Comparison of ENCODE assay signal across 19 cellular contexts in genomic region chr7:45086348-45087065, GRCh38. TPM values are rescaled to one million over a fixed set of nuclear protein-coding genes. Genes with fewer than 3 reads are reported as not detected.
DNase-seq lines count a peak whose midpoint lies in the region; ATAC-seq and TF ChIP-seq lines count a peak whose summit lies in the region.
"Had no signal": no experiment of that assay in that cellular context is flagged by ENCODE, and none has a peak within 500 bp of the region (broad histone marks: within the 10 kb centered on the region; RNA-seq: fewer than 3 reads in every experiment).

No MANE protein-coding gene starts in this region.

- no peaks in the 10 kb centered on the region for H3K36me3 Mint-ChIP-seq in activated CD8-positive, alpha-beta T cell treated with anti-CD3 and anti-CD28 coated beads, Interleukin-2, amount 10 ng/mL, durations not matched to agents 7 days and 5 days (ENCODE audit: low read depth)
- H3K36me3 Mint-ChIP-seq in activated CD8-positive, alpha-beta T cell treated with anti-CD3 and anti-CD28 coated beads for 36 hours (ENCODE audit: low read depth): no peaks in the 10 kb centered on the region
- H3K36me3 Mint-ChIP-seq in brain: no peaks in the 10 kb centered on the region
- H3K36me3 Mint-ChIP-seq: activated naive CD8-positive, alpha-beta T cell had no signal

- intact Hi-C loops in activated CD8-positive, alpha-beta T cell treated with anti-CD3 and anti-CD28 coated beads for 36 hours (cut with micrococcal nuclease): no loop called here

- H3K27ac ChIP-seq in layer of hippocampus (ENCODE audit: low read depth, low read length) (peak overlapping the region; percentile 91), substantia nigra (ENCODE audit: low read depth, low read length, poor library complexity, severe bottlenecking) (peak overlapping the region; percentile 100)
- H3K27ac ChIP-seq: BLaER1 treated with 17β-estradiol and CSF1 and Interleukin-3, amounts not matched to agents 10 nM and 100 nM; gastrocnemius medialis; parathyroid adenoma; PC-9; vagina had no signal

- peaks cover 9% of the 10 kb centered on the region for H3K4me1 Mint-ChIP-seq in activated CD8-positive, alpha-beta T cell treated with anti-CD3 and anti-CD28 coated beads, Interleukin-2, amount 10 ng/mL, durations not matched to agents 7 days and 5 days (ENCODE audit: low read depth)
- peaks cover 8% of the 10 kb centered on the region for H3K4me1 Mint-ChIP-seq in activated CD8-positive, alpha-beta T cell treated with anti-CD3 and anti-CD28 coated beads for 36 hours (ENCODE audit: low read depth)
- H3K4me1 Mint-ChIP-seq in brain: peaks cover 32% of the 10 kb centered on the region

- no peaks in the 10 kb centered on the region for H3K9me3 Mint-ChIP-seq in activated CD8-positive, alpha-beta T cell treated with anti-CD3 and anti-CD28 coated beads, Interleukin-2, amount 10 ng/mL, durations not matched to agents 7 days and 5 days (ENCODE audit: insufficient read depth)
- H3K9me3 Mint-ChIP-seq in activated CD8-positive, alpha-beta T cell treated with anti-CD3 and anti-CD28 coated beads for 36 hours: no peaks in the 10 kb centered on the region
- peaks cover 0 to 5% (median 0%) of the 10 kb centered on the region in 5 experiments for H3K9me3 Mint-ChIP-seq in brain
- H3K9me3 Mint-ChIP-seq: activated B cell treated with CpG ODN at 0.5 μM for 24 hours; activated CD4-positive, alpha-beta memory T cell treated with anti-CD3 and anti-CD28 coated beads, Interleukin-2, amount 10 ng/mL, durations not matched to agents 7 days and 5 days; activated T-cell treated with anti-CD3 and anti-CD28 coated beads, Interleukin-2, amount 50 U/mL, for 4 hours had no signal

- no peak for TF ChIP-seq CTCF in activated CD8-positive, alpha-beta T cell treated with anti-CD3 and anti-CD28 coated beads for 36 hours (IDR thresholded peaks at IDR 0.05)
- TF ChIP-seq CTCF in brain (conservative IDR thresholded peaks at IDR 0.05): no peak

- no peak for ATAC-seq in activated CD8-positive, alpha-beta T cell treated with anti-CD3 and anti-CD28 coated beads, Interleukin-2, amount 10 ng/mL, durations not matched to agents 7 days and 5 days
- no peak for ATAC-seq in activated CD8-positive, alpha-beta T cell treated with anti-CD3 and anti-CD28 coated beads for 36 hours
- no peak for ATAC-seq in HG03521 (IDR thresholded peaks at IDR 0.05; ENCODE audit: unreplicated experiment)
- ATAC-seq: activated T-cell treated with anti-CD3 and anti-CD28 coated beads, Interleukin-2, amount 50 U/mL, for 4 hours; gastrocnemius medialis had no signal

- H3K27me3 Mint-ChIP-seq in activated CD8-positive, alpha-beta T cell treated with anti-CD3 and anti-CD28 coated beads, Interleukin-2, amount 10 ng/mL, durations not matched to agents 7 days and 5 days (ENCODE audit: low read depth): peaks cover 12% of the 10 kb centered on the region
- H3K27me3 Mint-ChIP-seq in activated CD8-positive, alpha-beta T cell treated with anti-CD3 and anti-CD28 coated beads for 36 hours: peaks cover 5% of the 10 kb centered on the region
- H3K27me3 Mint-ChIP-seq in brain: no peaks in the 10 kb centered on the region
- H3K27me3 Mint-ChIP-seq: activated naive CD8-positive, alpha-beta T cell had no signal

- H3K27me3 ChIP-seq in layer of hippocampus (ENCODE audit: control insufficient read depth, insufficient read depth, low read length): no peaks in the 10 kb centered on the region
- H3K27me3 ChIP-seq: vagina had no signal

- no peak for DNase-seq in activated CD8-positive, alpha-beta T cell treated with anti-CD3 and anti-CD28 coated beads, Interleukin-2, amount 10 ng/mL, durations not matched to agents 7 days and 5 days
- no peak for DNase-seq in activated CD8-positive, alpha-beta T cell treated with anti-CD3 and anti-CD28 coated beads for 36 hours
- peak; percentile 19 to 89 (median 72) for DNase-seq in substantia nigra (lab: John Stamatoyannopoulos, UW)
- DNase-seq in cerebellum (ENCODE audit: low spot score): no peak
- no peak for DNase-seq in NCI-H1694 treated with DMSO at 0.1 percent for 48 hours (lab: John Stamatoyannopoulos, UW)
- DNase-seq: activated B cell treated with CpG ODN at 0.5 μM for 24 hours; activated CD4-positive, alpha-beta memory T cell treated with anti-CD3 and anti-CD28 coated beads, Interleukin-2, amount 10 ng/mL, durations not matched to agents 7 days and 5 days; activated T-cell treated with anti-CD3 and anti-CD28 coated beads, Interleukin-2, amount 50 U/mL, for 4 hours; gastrocnemius medialis; PC-9; stimulated activated CD4-positive, alpha-beta T cell treated with anti-CD3 and anti-CD28 coated beads, Interleukin-2, amount 100 ng/mL, for 24 hours; stomach had no signal

- CTCF ChIA-PET in activated CD8-positive, alpha-beta T cell treated with anti-CD3 and anti-CD28 coated beads, Interleukin-2, amount 10 ng/mL, durations not matched to agents 7 days and 5 days (lab: Charles Lee): interaction anchor here (0.9 to 1.8 kb wide), 3 partner anchors 18 to 113 kb away, joined by 3 to 7 read pairs (median 3); no protein-coding TSS in a partner anchor
- CTCF ChIA-PET in activated CD8-positive, alpha-beta T cell treated with anti-CD3 and anti-CD28 coated beads for 36 hours (lab: Charles Lee): interaction anchor here (1.0 kb wide), 2 partner anchors 14 to 67 kb away, joined by 3 read pairs; no protein-coding TSS in a partner anchor

- H3K4me3 Mint-ChIP-seq in activated CD8-positive, alpha-beta T cell treated with anti-CD3 and anti-CD28 coated beads, Interleukin-2, amount 10 ng/mL, durations not matched to agents 7 days and 5 days: no peak overlapping the region
- H3K4me3 Mint-ChIP-seq in activated CD8-positive, alpha-beta T cell treated with anti-CD3 and anti-CD28 coated beads for 36 hours: no peak overlapping the region
- H3K4me3 Mint-ChIP-seq in brain: peak overlapping the region; percentile 17 to 88 (median 84)
- H3K4me3 Mint-ChIP-seq: activated CD4-positive, alpha-beta memory T cell treated with anti-CD3 and anti-CD28 coated beads, Interleukin-2, amount 10 ng/mL, durations not matched to agents 7 days and 5 days; activated T-cell treated with anti-CD3 and anti-CD28 coated beads, Interleukin-2, amount 50 U/mL, for 4 hours had no signal

- peak overlapping the region; percentile 2 for H3K27ac Mint-ChIP-seq in activated CD8-positive, alpha-beta T cell treated with anti-CD3 and anti-CD28 coated beads, Interleukin-2, amount 10 ng/mL, durations not matched to agents 7 days and 5 days
- H3K27ac Mint-ChIP-seq in activated CD8-positive, alpha-beta T cell treated with anti-CD3 and anti-CD28 coated beads for 36 hours: no peak overlapping the region
- H3K27ac Mint-ChIP-seq in brain: peak overlapping the region in 3 of 5 experiments; percentile 91 to 95 (median 93)
- H3K27ac Mint-ChIP-seq: activated B cell treated with CpG ODN at 0.5 μM for 24 hours; activated CD4-positive, alpha-beta memory T cell treated with anti-CD3 and anti-CD28 coated beads, Interleukin-2, amount 10 ng/mL, durations not matched to agents 7 days and 5 days; activated naive CD8-positive, alpha-beta T cell had no signal

- POLR2A ChIA-PET in activated CD8-positive, alpha-beta T cell treated with anti-CD3 and anti-CD28 coated beads, Interleukin-2, amount 10 ng/mL, durations not matched to agents 7 days and 5 days (lab: Charles Lee): interaction anchor here (1.6 kb wide), 1 partner anchor 24 kb away, joined by 4 read pairs; no protein-coding TSS in a partner anchor
- POLR2A ChIA-PET in activated CD8-positive, alpha-beta T cell treated with anti-CD3 and anti-CD28 coated beads for 36 hours (lab: Charles Lee): interaction anchor here (0.6 to 1.5 kb wide), 4 partner anchors 60 to 282 kb away, joined by 3 to 6 read pairs (median 4); partner anchors contain the start of gene MYO1G

RNA-seq across cellular contexts. Expression of gene NACAD, which starts 2.3 kb away (rescaled TPM):
- total RNA-seq in activated CD8-positive, alpha-beta T cell treated with anti-CD3 and anti-CD28 coated beads, Interleukin-2, amount 10 ng/mL, durations not matched to agents 7 days and 5 days: under 1 TPM; 0.05 to 0.16 TPM
- under 1 TPM; 0.31 to 0.50 TPM for total RNA-seq in activated CD8-positive, alpha-beta T cell treated with anti-CD3 and anti-CD28 coated beads for 36 hours
- 110 TPM for polyA plus RNA-seq in brain (ENCODE audit: insufficient read depth, low read depth, low replicate concordance)
- total RNA-seq in cerebellum: 6.8 TPM

RNA-seq across cellular contexts. Expression of gene TBRG4, which starts 25.0 kb away (rescaled TPM):
- 100 to 1,000 TPM; 133 to 137 TPM for total RNA-seq in activated CD8-positive, alpha-beta T cell treated with anti-CD3 and anti-CD28 coated beads, Interleukin-2, amount 10 ng/mL, durations not matched to agents 7 days and 5 days
- 100 to 1,000 TPM; 197 TPM for total RNA-seq in activated CD8-positive, alpha-beta T cell treated with anti-CD3 and anti-CD28 coated beads for 36 hours
- 58.3 TPM for polyA plus RNA-seq in brain (ENCODE audit: insufficient read depth, low read depth, low replicate concordance)
- total RNA-seq in cerebellum: 46.4 TPM

Comparison
In these comparisons a context has a peak if more than half of its experiments do, and no peak if none do; other contexts are left out.
1. DNase-seq: peak in substantia nigra (49 of 49); none in activated CD8-positive, alpha-beta T cell treated with anti-CD3 and anti-CD28 coated beads, Interleukin-2, amount 10 ng/mL, durations not matched to agents 7 days and 5 days (single experiment), activated CD8-positive, alpha-beta T cell treated with anti-CD3 and anti-CD28 coated beads for 36 hours (single experiment), cerebellum (single experiment) and NCI-H1694 treated with DMSO at 0.1 percent for 48 hours (single experiment).
2. H3K4me3 Mint-ChIP-seq: peak in brain (5 of 5); none in activated CD8-positive, alpha-beta T cell treated with anti-CD3 and anti-CD28 coated beads, Interleukin-2, amount 10 ng/mL, durations not matched to agents 7 days and 5 days (single experiment) and activated CD8-positive, alpha-beta T cell treated with anti-CD3 and anti-CD28 coated beads for 36 hours (single experiment).